In the genomic region with DNA sequence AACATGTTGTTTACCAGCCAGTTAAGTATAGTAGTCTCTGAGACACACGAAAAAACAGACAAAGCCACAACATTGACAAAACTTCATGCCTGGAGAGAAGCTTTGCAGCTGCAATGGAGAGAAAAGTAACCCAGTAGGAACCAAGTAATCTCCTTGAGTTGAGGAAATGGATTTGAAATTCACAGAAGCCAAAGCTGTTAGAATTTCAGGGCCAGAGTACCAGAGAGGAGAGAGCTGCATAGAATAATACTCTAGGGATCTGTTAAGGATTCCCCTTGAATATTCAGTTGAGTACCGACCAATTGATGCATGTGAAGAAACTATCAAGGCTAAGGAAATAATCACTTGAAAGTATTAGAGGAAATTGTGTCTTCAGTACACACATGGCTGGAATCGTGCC, we compare ENCODE assay signal across 28 cellular contexts.
"Had no signal": no experiment of that assay in that cellular context is flagged by ENCODE, and none has a peak within 500 bp of the region (broad histone marks: within the 10 kb centered on the region; RNA-seq: fewer than 3 reads in every experiment).

No MANE protein-coding gene starts in this region.

- H3K36me3 ChIP-seq: adrenal gland, breast epithelium had no signal

- H3K9ac ChIP-seq: KMS-11 had no signal

- H3K27ac ChIP-seq: adrenal gland, body of pancreas, breast epithelium, KMS-11, SK-N-MC had no signal

- H3K4me2 ChIP-seq: KMS-11 had no signal

- H3K4me3 ChIP-seq: adrenal gland, body of pancreas, breast epithelium, SK-N-MC had no signal

- DNase-seq: activated CD4-positive, alpha-beta T cell treated with anti-CD3 and anti-CD28 coated beads for 36 hours; activated CD4-positive, alpha-beta T cell treated with anti-CD3 and anti-CD28 coated beads, Interleukin-2, amount 10 ng/mL, durations not matched to agents 7 days and 5 days; activated CD4-positive, alpha-beta T cell treated with anti-CD3 and anti-CD28 coated beads, Interleukin-2, amount 50 U/mL, for 48 hours; activated CD8-positive, alpha-beta memory T cell treated with anti-CD3 and anti-CD28 coated beads, Interleukin-2, amount 50 U/mL, for 4 hours; activated CD8-positive, alpha-beta T cell treated with anti-CD3 and anti-CD28 coated beads, Interleukin-2, amount 10 ng/mL, durations not matched to agents 7 days and 5 days; activated gamma-delta T cell treated with Interleukin-2 at 50 U/mL for 16 hours; activated naive CD4-positive, alpha-beta T cell treated with anti-CD3 and anti-CD28 coated beads for 36 hours; activated T-cell treated with anti-CD3 and anti-CD28 coated beads for 4 hours; activated T-cell treated with anti-CD3 and anti-CD28 coated beads, Interleukin-2, amount 50 U/mL, for 4 hours; adrenal gland; body of pancreas; MM.1S; MV-4-11; NCI-H1092; NCI-H1436 treated with DMSO at 0.1 percent for 48 hours; NCI-H187 treated with DMSO at 0.1 percent for 48 hours; NCI-H2081 treated with DMSO at 0.1 percent for 48 hours; NCI-H2171; NCI-H510A; NCI-H526; NCI-H748 treated with DMSO at 0.1 percent for 48 hours; NK-92 treated with Interleukin-12 subunit alpha and Interleukin-12 subunit beta, amount 100 ng/mL, for 24 hours; Right ventricle myocardium superior had no signal

- H3K27me3 ChIP-seq: adrenal gland, body of pancreas, breast epithelium had no signal

- H3K9me3 ChIP-seq: adrenal gland, body of pancreas, breast epithelium had no signal

- FAIRE-seq: astrocyte, TTC549 had no signal

- H3K4me1 ChIP-seq: adrenal gland, body of pancreas, breast epithelium had no signal
